In genomic region chr14:100164808-100165207, GRCh38 we compare ENCODE assay signal across 25 cellular contexts. TPM values are rescaled to one million over a fixed set of nuclear protein-coding genes. Genes with fewer than 3 reads are reported as not detected.
A peak's percentile ranks its signal among the peaks of the same experiment; 100 is the strongest.
DNase-seq lines count a peak whose midpoint lies in the region; ATAC-seq, FAIRE-seq and TF ChIP-seq lines count a peak whose summit lies in the region.
"Had no signal": no experiment of that assay in that cellular context is flagged by ENCODE, and none has a peak within 500 bp of the region (broad histone marks: within the 10 kb centered on the region; RNA-seq: fewer than 3 reads in every experiment).

No MANE protein-coding gene starts in this region.

- H3K14ac ChIP-seq in H1 (ENCODE audit: insufficient read length), result no peak overlapping the region

- H4K91ac ChIP-seq in H1 (replicated peaks; ENCODE audit: insufficient read length, low read length), result no peak overlapping the region

- CTCF ChIA-PET in HEK293 (lab: Yijun Ruan, JAX) (interaction anchor here (0.8 kb wide), 1 partner anchor 10 kb away, joined by 4 read pairs; no protein-coding TSS in a partner anchor), H1 (lab: Charles Lee; ENCODE audit: partially characterized antibody) (interaction anchor here (0.6 to 19.5 kb wide), 5 partner anchors 9 to 1769 kb away, joined by 3 to 307 read pairs (median 5); no protein-coding TSS in a partner anchor)

- no peaks in the 10 kb centered on the region for H3K9me3 ChIP-seq in HEK293 (ENCODE audit: control insufficient read depth, insufficient read depth, low read depth, low read length)
- no peaks in the 10 kb centered on the region for H3K9me3 ChIP-seq in H1 (ENCODE audit: insufficient read depth in 2 of 2, low read depth in 1 of 2, low read length in 1 of 2)
- no peaks in the 10 kb centered on the region for H3K9me3 ChIP-seq in neural progenitor cell (ENCODE audit: low read depth)
- H3K9me3 ChIP-seq: breast epithelium, SJCRH30, tibial artery had no signal

- H3K27ac ChIP-seq in HEK293 (ENCODE audit: extremely low read depth, low read depth, low read length) (no peak overlapping the region), H1 (ENCODE audit: low read depth, low read length) (no peak overlapping the region), neural progenitor cell (no peak overlapping the region)
- H3K27ac ChIP-seq: breast epithelium, coronary artery, SJCRH30, tibial artery had no signal

- no peak overlapping the region for H3K23ac ChIP-seq in H1 (ENCODE audit: insufficient read length)

- peaks cover 6 to 28% (median 27%) of the 10 kb centered on the region in 4 experiments for H3K27me3 ChIP-seq in H1 (replicated peaks in 1 of 4; ENCODE audit: control insufficient read depth in 3 of 4, extremely low read depth in 1 of 4, insufficient read depth in 3 of 4, low read length in 3 of 4)
- peaks cover 69% of the 10 kb centered on the region for H3K27me3 ChIP-seq in neural progenitor cell
- H3K27me3 ChIP-seq: breast epithelium, SJCRH30 had no signal

- H2BK5ac ChIP-seq in H1 (ENCODE audit: low read depth, low read length), result no peak overlapping the region

- H3K4me1 Mint-ChIP-seq in CD14-positive monocyte, result peaks cover 15% of the 10 kb centered on the region
- peaks cover 8% of the 10 kb centered on the region for H3K4me1 Mint-ChIP-seq in neural progenitor cell

- FAIRE-seq in H1 (lab: Jason Lieb, UNC), result no peak
- FAIRE-seq: H54, HTR-8/SVneo had no signal

- 89% methylated on average over 3 of the region's 3 CpGs; no CpG with 5 or more reads in 1 of the 2 experiments for WGBS in H1 (ENCODE audit: extremely low coverage in 1 of 2, insufficient coverage in 1 of 2, insufficient read length in 1 of 2, insufficient replicate concordance in 2 of 2, low coverage in 1 of 2, low lambda C conversion rate in 2 of 2, missing lambda C conversion rate in 1 of 2), 2 experiments

- H3K36me3 ChIP-seq in HEK293 (ENCODE audit: control insufficient read depth in 2 of 2, insufficient read depth in 1 of 2, low read length in 2 of 2), result no peaks in the 10 kb centered on the region
- no peaks in the 10 kb centered on the region for H3K36me3 ChIP-seq in H1 (ENCODE audit: control insufficient read depth in 2 of 4, insufficient read depth in 4 of 4, low read length in 3 of 4)
- H3K36me3 ChIP-seq in neural progenitor cell, result no peaks in the 10 kb centered on the region
- H3K36me3 ChIP-seq: BE2C, breast epithelium, SJCRH30, tibial artery had no signal

- H2AK5ac ChIP-seq in H1 (ENCODE audit: low read depth, low read length), result 0 out of 2 replicates have a peak overlapping the region, but pooled peaks have one; percentile 13

- H4K20me1 ChIP-seq in H1 (replicated peaks in 1 of 2; ENCODE audit: control insufficient read depth in 1 of 2, insufficient read depth in 2 of 2, low read length in 2 of 2) (peaks cover 0 to 8% of the 10 kb centered on the region in 2 experiments), neural progenitor cell (ENCODE audit: low read depth) (no peaks in the 10 kb centered on the region)

- no peak overlapping the region for H2BK120ac ChIP-seq in H1 (replicated peaks; ENCODE audit: low read depth, low read length)

- H2BK15ac ChIP-seq in H1 (ENCODE audit: low read length), result 0 out of 2 replicates have a peak overlapping the region, but pooled peaks have one; percentile 61

- H3K4me1 ChIP-seq in HEK293 (ENCODE audit: control insufficient read depth, insufficient read depth, low read length) (0 out of 2 replicates have a peak, but pooled peaks cover 2% of the 10 kb centered on the region), H1 (replicated peaks in 1 of 4; ENCODE audit: control insufficient read depth in 3 of 4, insufficient read depth in 4 of 4, low read length in 3 of 4) (peaks cover 0 to 8% (median 1%) of the 10 kb centered on the region in 4 experiments; a peak in 4 of 7 replicates), neural progenitor cell (peaks cover 10% of the 10 kb centered on the region)
- H3K4me1 ChIP-seq: BE2C, breast epithelium, SJCRH30 had no signal

- peak overlapping the region in 1 of 2 donors; percentile 32 for H3K4me3 Mint-ChIP-seq in CD14-positive monocyte
- peak overlapping the region; percentile 59 for H3K4me3 Mint-ChIP-seq in neural progenitor cell

- H2AFZ ChIP-seq in H1 (ENCODE audit: low read length) (peak overlapping the region; percentile 60; the same call in 1 of the 2 replicates), neural progenitor cell (replicated peaks) (no peak overlapping the region)

- H4K5ac ChIP-seq in H1 (ENCODE audit: insufficient read length, low read depth, low read length), result no peak overlapping the region

- H3K18ac ChIP-seq in H1 (ENCODE audit: extremely low read depth, low read length), result no peak overlapping the region; the same call in 1 of the 2 replicates

- H3F3A ChIP-seq in neural progenitor cell (ENCODE audit: low read depth), result peaks cover 12% of the 10 kb centered on the region

- H3K23me2 ChIP-seq in H1 (ENCODE audit: low read depth, low read length), result peaks cover 21% of the 10 kb centered on the region; the same call in 1 of the 2 replicates

- H3K4me3 ChIP-seq in HEK293 (ENCODE audit: low read depth, low read length) (no peak overlapping the region), H1 (ENCODE audit: extremely low read depth in 1 of 4, insufficient read depth in 2 of 4, low read depth in 3 of 4, low read length in 4 of 4) (no peak overlapping the region), neural progenitor cell (no peak overlapping the region)
- H3K4me3 ChIP-seq: breast epithelium, coronary artery, SJCRH30, tibial artery had no signal

- H3K27me3 Mint-ChIP-seq in CD14-positive monocyte (ENCODE audit: low read depth in 3 of 3) (peaks cover 18 to 26% (median 25%) of the 10 kb centered on the region in 3 donors), neural progenitor cell (ENCODE audit: insufficient read depth, low read depth) (peaks cover 24% of the 10 kb centered on the region)

- H3K79me1 ChIP-seq in H1 (ENCODE audit: low read depth, low read length), result no peaks in the 10 kb centered on the region

- intact Hi-C loops in CD14-positive monocyte (cut with micrococcal nuclease), result no loop called here

- H3K9me3 Mint-ChIP-seq in CD14-positive monocyte (peaks cover 0 to 8% (median 5%) of the 10 kb centered on the region in 7 donors), neural progenitor cell (peaks cover 3% of the 10 kb centered on the region)
- H3K9me3 Mint-ChIP-seq: stimulated activated naive CD8-positive, alpha-beta T cell treated with anti-CD3 and anti-CD28 coated beads, Interleukin-15, amount 100 ng/mL, for 72 hours had no signal

- H3K4me2 ChIP-seq in H1 (ENCODE audit: insufficient read depth in 1 of 2, low read depth in 2 of 2, low read length in 2 of 2) (peak overlapping the region in 1 of 2 experiments; percentile 34; a peak in 2 of 4 replicates), neural progenitor cell (no peak overlapping the region)

- in situ Hi-C loops in KBM-7 (cut with MboI; ENCODE audit: low pct_unique_long_range_greater_than_20kb, low sequenced_read_pairs), result no loop called here

- H2BK12ac ChIP-seq in H1 (ENCODE audit: low read depth, low read length), result no peak overlapping the region

- POLR2A ChIA-PET in HEK293 (lab: Yijun Ruan, JAX) (no interaction called here), H1 (lab: Charles Lee; ENCODE audit: partially characterized antibody) (no interaction called here)

- no peak for TF ChIP-seq CTCF in CD14-positive monocyte (IDR thresholded peaks at IDR 0.05)
- no peak for TF ChIP-seq CTCF in HEK293 (tag by site-specific recombination; IDR thresholded peaks at IDR 0.05)
- no peak for TF ChIP-seq CTCF in H1 (IDR thresholded peaks at IDR 0.05; ENCODE audit: control extremely low read depth in 1 of 3, insufficient read depth in 1 of 3, low read depth in 1 of 3, low read length in 3 of 3)
- TF ChIP-seq CTCF in neural progenitor cell (IDR thresholded peaks at IDR 0.05), result no peak

- no peak for TF ChIP-seq POLR2A in H1 (IDR thresholded peaks at IDR 0.05; ENCODE audit: control extremely low read depth in 1 of 2, low read depth in 2 of 2, low read length in 2 of 2)

- TF ChIP-seq RAD21 in H1 (IDR thresholded peaks at IDR 0.05 in 1 of 2, conservative IDR thresholded peaks at IDR 0.05 in 1 of 2; ENCODE audit: low read depth in 2 of 2, low read length in 2 of 2), result no peak

- H3K9ac ChIP-seq in H1 (replicated peaks in 1 of 4; ENCODE audit: extremely low read depth in 1 of 4, low read depth in 3 of 4, low read length in 3 of 4) (no peak overlapping the region), neural progenitor cell (no peak overlapping the region)

- TF ChIP-seq EP300 in H1 (IDR thresholded peaks at IDR 0.05; ENCODE audit: borderline replicate concordance in 1 of 2, low read depth in 2 of 2, low read length in 2 of 2), result no peak

- H3K36me3 Mint-ChIP-seq in CD14-positive monocyte (no peaks in the 10 kb centered on the region), neural progenitor cell (peaks cover 3% of the 10 kb centered on the region)

- no peak overlapping the region for H3K4ac ChIP-seq in H1 (replicated peaks; ENCODE audit: insufficient read length, low read depth, low read length)

- peak overlapping the region in 5 of 7 donors; percentile 19 to 84 (median 76) for H3K27ac Mint-ChIP-seq in CD14-positive monocyte
- peak overlapping the region; percentile 57 for H3K27ac Mint-ChIP-seq in neural progenitor cell
- H3K27ac Mint-ChIP-seq: stimulated activated naive CD8-positive, alpha-beta T cell treated with anti-CD3 and anti-CD28 coated beads, Interleukin-15, amount 100 ng/mL, for 72 hours had no signal

- DNase-seq in CD14-positive monocyte (ENCODE audit: low spot score) (no peak), H1 (ENCODE audit: low read depth in 1 of 2, low spot score in 2 of 2) (no peak), neural progenitor cell (ENCODE audit: low spot score) (no peak), KBM-7 (no peak)
- no peak for DNase-seq in central memory CD4-positive, alpha-beta T cell
- DNase-seq: amniotic stem cell; BE2C; DMS79; effector memory CD4-positive, alpha-beta T cell; foreskin melanocyte; GDM1; NCI-H1417; NCI-H774; SJCRH30; stimulated activated naive CD8-positive, alpha-beta T cell treated with anti-CD3 and anti-CD28 coated beads, Interleukin-15, amount 100 ng/mL, for 72 hours; T-helper 1 cell; tibial artery had no signal

- H3K79me2 ChIP-seq in H1 (ENCODE audit: control insufficient read depth in 1 of 2, insufficient read depth in 2 of 2, low read length in 2 of 2) (no peaks in the 10 kb centered on the region), neural progenitor cell (ENCODE audit: low read depth) (no peaks in the 10 kb centered on the region)

- no peak overlapping the region for H2BK20ac ChIP-seq in H1 (ENCODE audit: low read length)

- H4K8ac ChIP-seq in H1 (ENCODE audit: extremely low read depth, insufficient read depth, low read length), result no peak overlapping the region

- ATAC-seq in SK-N-SH treated with all-trans-retinoic acid at 6 μM for 48 hours (no peak), GM19397 (IDR thresholded peaks at IDR 0.05; ENCODE audit: unreplicated experiment) (no peak)

- H3K56ac ChIP-seq in H1 (replicated peaks; ENCODE audit: insufficient read length, low read depth, low read length), result no peak overlapping the region

RNA-seq across cellular contexts. Expression of gene DEGS2, which starts 5.4 kb away (rescaled TPM):
- polyA plus RNA-seq in CD14-positive monocyte, result under 1 TPM in 1 of 2 donors, not detected in 1; 0.36 TPM
- total RNA-seq in H1 (2021; fragmentation: NEBNext Ultra II Directional; extraction: Animal tissue kit (Norgen Biotek cat#: 25700)), result 0.61 and 0.94 TPM in 2 replicates
- polyA plus RNA-seq in H1 (2011; rRNA removed), result 0.60 and 0.82 TPM in 2 replicates
- 0.37 TPM for polyA plus RNA-seq in H1 (2011; cell fraction: cytosol; rRNA removed)
- 1.0 TPM for polyA plus RNA-seq in H1 (2011; cell fraction: nucleus; rRNA removed)
- 0.39 to 1.5 TPM (median 0.71 TPM) in 4 replicates for polyA plus RNA-seq in H1 (2012, experiment 1 of 2)
- polyA plus RNA-seq in H1 (2012, experiment 2 of 2), result 1.3 TPM
- polyA plus RNA-seq in H1 (2013, experiment 1 of 2), result 0.61 TPM
- polyA plus RNA-seq in H1 (2013, experiment 2 of 2), result 0.55 TPM
- polyA minus RNA-seq in H1 (2011; rRNA and poly(A)+ RNA removed), result 0.07 and 0.19 TPM in 2 replicates
- polyA minus RNA-seq in H1 (2011; cell fraction: cytosol; rRNA and poly(A)+ RNA removed), result not detected
- 1.5 TPM for polyA minus RNA-seq in H1 (2011; cell fraction: nucleus; rRNA and poly(A)+ RNA removed)
- 0.25 TPM in 1 of 2 replicates, not detected in the other for total RNA-seq in neural progenitor cell (ENCODE audit: low replicate concordance)
- total RNA-seq: A673, SJCRH30 had no signal
